8 cellular contexts compared by ENCODE assay signal in the genomic region with DNA sequence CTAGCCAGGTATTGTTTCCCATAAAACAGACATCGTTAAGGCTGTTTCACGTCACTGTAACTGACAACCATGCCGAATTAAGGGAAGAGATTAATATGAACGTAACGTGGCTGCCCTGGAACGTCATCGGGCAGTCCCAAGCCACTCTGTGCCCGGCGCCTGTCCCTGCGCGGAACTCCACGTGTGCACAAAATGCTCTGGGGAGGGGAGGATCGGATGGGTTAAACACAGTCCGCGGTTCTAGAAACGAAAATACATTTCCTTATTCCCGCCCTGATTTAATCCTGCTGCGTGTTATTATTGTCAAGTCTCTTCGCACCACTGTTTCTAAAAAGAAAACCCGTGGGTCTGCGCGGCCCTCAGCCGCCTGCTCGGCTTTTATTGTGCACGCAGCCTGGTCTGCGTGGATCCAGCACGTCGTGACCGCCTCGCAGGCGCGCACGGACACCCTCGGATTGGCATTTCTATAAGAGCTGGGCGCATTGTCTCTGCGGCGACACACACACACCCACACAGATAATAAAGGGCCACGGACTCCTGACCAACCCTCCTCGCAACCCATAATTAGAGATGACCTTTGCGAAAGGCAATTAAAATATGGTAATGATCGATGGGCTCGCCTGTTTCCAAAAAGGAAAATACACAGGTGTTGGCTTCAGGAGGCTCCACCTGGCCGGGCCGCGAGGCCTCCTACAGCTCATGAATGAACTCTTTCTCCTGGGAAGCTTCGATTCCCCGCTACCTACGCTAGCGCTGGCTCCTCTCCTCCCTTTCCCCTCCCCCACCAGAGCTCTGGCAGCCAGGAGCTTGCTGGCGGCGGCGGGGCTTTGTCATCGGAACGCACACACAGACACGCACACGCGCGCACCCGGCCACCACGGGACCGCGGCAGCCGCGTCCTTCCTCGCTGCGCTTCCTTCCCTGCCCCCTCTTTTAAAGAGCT.
DNase-seq lines count a peak whose midpoint lies in the region; ATAC-seq, FAIRE-seq and TF ChIP-seq lines count a peak whose summit lies in the region.

No MANE protein-coding gene starts in this region.

- no peak overlapping the region for H2AFZ ChIP-seq in H1 (ENCODE audit: low read length)

- peak in 1 of 2 experiments; percentile 32; a peak in 1 of 3 replicates for TF ChIP-seq POLR2A in H1 (IDR thresholded peaks at IDR 0.05; ENCODE audit: control extremely low read depth in 1 of 2, low read depth in 2 of 2, low read length in 2 of 2)

- H3K4me2 ChIP-seq in H1 (ENCODE audit: insufficient read depth in 1 of 2, low read depth in 2 of 2, low read length in 2 of 2) = peak overlapping the region; percentile 64 to 84

- no peaks in the 10 kb centered on the region for H4K20me1 ChIP-seq in H1 (replicated peaks in 1 of 2; ENCODE audit: control insufficient read depth in 1 of 2, insufficient read depth in 2 of 2, low read length in 2 of 2)

- TF ChIP-seq RAD21 in H1 (IDR thresholded peaks at IDR 0.05 in 1 of 2, conservative IDR thresholded peaks at IDR 0.05 in 1 of 2; ENCODE audit: low read depth in 2 of 2, low read length in 2 of 2) = peak in 1 of 2 experiments; percentile 21; a peak in 1 of 4 replicates

- CTCF ChIA-PET in Caco-2 (lab: Charles Lee) (no interaction called here), H1 (lab: Charles Lee; ENCODE audit: partially characterized antibody) (interaction anchor here (0.9 to 1.3 kb wide), 2 partner anchors 10 to 15 kb away, joined by 3 to 4 read pairs; no protein-coding TSS in a partner anchor)

- peak overlapping the region; percentile 68; the same call in 1 of the 2 replicates for H2BK12ac ChIP-seq in H1 (ENCODE audit: low read depth, low read length)

- WGBS in H1 (ENCODE audit: extremely low coverage in 1 of 2, insufficient coverage in 1 of 2, insufficient read length in 1 of 2, insufficient replicate concordance in 2 of 2, low coverage in 1 of 2, low lambda C conversion rate in 2 of 2, missing lambda C conversion rate in 1 of 2), 2 experiments = 3% methylated on average over 44 of the region's 66 CpGs; no CpG with 5 or more reads in 1 of the 2 experiments

- no peak for TF ChIP-seq CTCF in Caco-2 (IDR thresholded peaks at IDR 0.05; ENCODE audit: insufficient read depth in 1 of 2, low read depth in 1 of 2, low read length in 1 of 2, severe bottlenecking in 1 of 2, unreplicated experiment in 1 of 2)
- no peak for TF ChIP-seq CTCF in H1 (IDR thresholded peaks at IDR 0.05; ENCODE audit: control extremely low read depth in 1 of 3, insufficient read depth in 1 of 3, low read depth in 1 of 3, low read length in 3 of 3)

- H3K27ac ChIP-seq in H1 (ENCODE audit: low read depth, low read length) = peak overlapping the region; percentile 79; the same call in 1 of the 2 replicates

- peak overlapping the region; percentile 96 for H4K8ac ChIP-seq in H1 (ENCODE audit: extremely low read depth, insufficient read depth, low read length)

- no peak overlapping the region for H2BK15ac ChIP-seq in H1 (ENCODE audit: low read length)

- peak in 1 of 2 experiments; percentile 49; a peak in 1 of 3 replicates for TF ChIP-seq EP300 in H1 (IDR thresholded peaks at IDR 0.05; ENCODE audit: borderline replicate concordance in 1 of 2, low read depth in 2 of 2, low read length in 2 of 2)

- intact Hi-C loops in Caco-2 (cut with micrococcal nuclease; ENCODE audit: unreplicated experiment) = loop anchor here (5.0 kb wide), 2 partner anchors 165 to 360 kb away; no protein-coding TSS in a partner anchor

- peaks cover 4% of the 10 kb centered on the region; the same call in 1 of the 2 replicates for H3K23me2 ChIP-seq in H1 (ENCODE audit: low read depth, low read length)

- DNase-seq in Caco-2 (no peak), NCI-H510A (lab: John Stamatoyannopoulos, UW) (peak; percentile 56), H1 (ENCODE audit: low read depth in 1 of 2, low spot score in 2 of 2) (peak in 1 of 2 experiments; percentile 60), NCI-H226 (no peak), MG63 (no peak), cerebellar nuclear complex (lab: John Stamatoyannopoulos, UW) (no peak)
- DNase-seq in natural killer cell treated with Interleukin-12 subunit alpha and Interleukin-12 subunit beta and Interleukin-15 and Interleukin-18, amount 100 ng/mL, for 72 hours (ENCODE audit: low spot score) = no peak

- H3K4me3 ChIP-seq in Caco-2 (ENCODE audit: low read depth, low read length) (0 out of 2 replicates have a peak overlapping the region, but pooled peaks have one; percentile 4), H1 (ENCODE audit: extremely low read depth in 1 of 4, insufficient read depth in 2 of 4, low read depth in 3 of 4, low read length in 4 of 4) (peak overlapping the region; percentile 17 to 59 (median 34); a peak in 7 of 8 replicates), MG63 (no peak overlapping the region)

- H3K9ac ChIP-seq in H1 (replicated peaks in 1 of 4; ENCODE audit: extremely low read depth in 1 of 4, low read depth in 3 of 4, low read length in 3 of 4) = peak overlapping the region; percentile 45 to 78 (median 70)

- H3K18ac ChIP-seq in H1 (ENCODE audit: extremely low read depth, low read length) = peak overlapping the region; percentile 83

- no peaks in the 10 kb centered on the region; the same call in 1 of the 2 replicates for H3K36me3 ChIP-seq in Caco-2 (ENCODE audit: control insufficient read depth, insufficient read depth, low read length)
- H3K36me3 ChIP-seq in H1 (ENCODE audit: control insufficient read depth in 2 of 4, insufficient read depth in 4 of 4, low read length in 3 of 4) = no peaks in the 10 kb centered on the region
- H3K36me3 ChIP-seq in MG63 = no peaks in the 10 kb centered on the region

- no peak overlapping the region for H3K27ac Mint-ChIP-seq in Caco-2 (ENCODE audit: unreplicated experiment)
- H3K27ac Mint-ChIP-seq in natural killer cell treated with Interleukin-12 subunit alpha and Interleukin-12 subunit beta and Interleukin-15 and Interleukin-18, amount 100 ng/mL, for 72 hours = peak overlapping the region in 1 of 2 donors; percentile 17

- H2BK5ac ChIP-seq in H1 (ENCODE audit: low read depth, low read length) = peak overlapping the region; percentile 95; the same call in 1 of the 2 replicates

- H3K27me3 Mint-ChIP-seq in Caco-2 (ENCODE audit: insufficient read depth, unreplicated experiment) = no peaks in the 10 kb centered on the region
- H3K27me3 Mint-ChIP-seq in natural killer cell treated with Interleukin-12 subunit alpha and Interleukin-12 subunit beta and Interleukin-15 and Interleukin-18, amount 100 ng/mL, for 72 hours = peaks cover 0 to 20% of the 10 kb centered on the region in 2 donors

- H3K23ac ChIP-seq in H1 (ENCODE audit: insufficient read length) = no peak overlapping the region

- peak overlapping the region; percentile 97 for H4K91ac ChIP-seq in H1 (replicated peaks; ENCODE audit: insufficient read length, low read length)

- no peaks in the 10 kb centered on the region for H3K9me3 ChIP-seq in Caco-2
- H3K9me3 ChIP-seq in H1 (ENCODE audit: insufficient read depth in 2 of 2, low read depth in 1 of 2, low read length in 1 of 2) = no peaks in the 10 kb centered on the region
- no peaks in the 10 kb centered on the region for H3K9me3 ChIP-seq in MG63

- peak overlapping the region; percentile 86; the same call in 1 of the 2 replicates for H2AK5ac ChIP-seq in H1 (ENCODE audit: low read depth, low read length)

- peak overlapping the region; percentile 90 for H4K5ac ChIP-seq in H1 (ENCODE audit: insufficient read length, low read depth, low read length)

- FAIRE-seq in H1 (lab: Jason Lieb, UNC) = no peak

- H3K79me1 ChIP-seq in H1 (ENCODE audit: low read depth, low read length) = no peaks in the 10 kb centered on the region

- peak overlapping the region; percentile 32 for H3K4ac ChIP-seq in H1 (replicated peaks; ENCODE audit: insufficient read length, low read depth, low read length)

- no peak overlapping the region for H3K14ac ChIP-seq in H1 (ENCODE audit: insufficient read length)

- no peak overlapping the region for H2BK20ac ChIP-seq in H1 (ENCODE audit: low read length)

- H3K4me3 Mint-ChIP-seq in Caco-2 (ENCODE audit: unreplicated experiment) = peak overlapping the region; percentile 42
- peak overlapping the region; percentile 67 for H3K4me3 Mint-ChIP-seq in natural killer cell treated with Interleukin-12 subunit alpha and Interleukin-12 subunit beta and Interleukin-15 and Interleukin-18, amount 100 ng/mL, for 72 hours

- POLR2A ChIA-PET in Caco-2 (lab: Charles Lee) = no interaction called here
- POLR2A ChIA-PET in H1 (lab: Charles Lee; ENCODE audit: partially characterized antibody) = interaction anchor here (0.8 to 7.0 kb wide), 14 partner anchors 8 to 100 kb away, joined by 3 to 129 read pairs (median 11); a partner anchor contains a TSS

- ATAC-seq in natural killer cell treated with Interleukin-12 subunit alpha and Interleukin-12 subunit beta and Interleukin-15 and Interleukin-18, amount 100 ng/mL, for 72 hours = no peak
- no peak for ATAC-seq in GM19023 (IDR thresholded peaks at IDR 0.05; ENCODE audit: unreplicated experiment)

- peak overlapping the region; percentile 82 for H3K56ac ChIP-seq in H1 (replicated peaks; ENCODE audit: insufficient read length, low read depth, low read length)

- no TSS peak for BruUV-seq in Caco-2 (replicated peaks; lab: Mats Ljungman, UMichigan)

- H3K4me1 ChIP-seq in Caco-2 = peaks cover 4% of the 10 kb centered on the region; the same call in 1 of the 2 replicates
- peaks cover 3 to 30% (median 21%) of the 10 kb centered on the region in 4 experiments for H3K4me1 ChIP-seq in H1 (replicated peaks in 1 of 4; ENCODE audit: control insufficient read depth in 3 of 4, insufficient read depth in 4 of 4, low read length in 3 of 4)

- H3K27me3 ChIP-seq in Caco-2 (replicated peaks; ENCODE audit: control insufficient read depth, insufficient read depth, low read length) (no peaks in the 10 kb centered on the region), H1 (replicated peaks in 1 of 4; ENCODE audit: control insufficient read depth in 3 of 4, extremely low read depth in 1 of 4, insufficient read depth in 3 of 4, low read length in 3 of 4) (peaks cover 0 to 5% (median 0%) of the 10 kb centered on the region in 4 experiments; a peak in 4 of 7 replicates), MG63 (no peaks in the 10 kb centered on the region)

- peaks cover 4% of the 10 kb centered on the region for H3K36me3 Mint-ChIP-seq in Caco-2 (ENCODE audit: insufficient read depth, unreplicated experiment)
- no peaks in the 10 kb centered on the region for H3K36me3 Mint-ChIP-seq in natural killer cell treated with Interleukin-12 subunit alpha and Interleukin-12 subunit beta and Interleukin-15 and Interleukin-18, amount 100 ng/mL, for 72 hours

- peaks cover 0 to 23% of the 10 kb centered on the region in 2 experiments; a peak in 2 of 4 replicates for H3K79me2 ChIP-seq in H1 (ENCODE audit: control insufficient read depth in 1 of 2, insufficient read depth in 2 of 2, low read length in 2 of 2)

- no peaks in the 10 kb centered on the region for H3K9me3 Mint-ChIP-seq in Caco-2 (ENCODE audit: unreplicated experiment)
- no peaks in the 10 kb centered on the region for H3K9me3 Mint-ChIP-seq in natural killer cell treated with Interleukin-12 subunit alpha and Interleukin-12 subunit beta and Interleukin-15 and Interleukin-18, amount 100 ng/mL, for 72 hours

- peak overlapping the region; percentile 83 for H2BK120ac ChIP-seq in H1 (replicated peaks; ENCODE audit: low read depth, low read length)

- no peaks in the 10 kb centered on the region for H3K4me1 Mint-ChIP-seq in Caco-2 (ENCODE audit: low read depth, unreplicated experiment)
- peaks cover 17 to 25% of the 10 kb centered on the region in 2 donors for H3K4me1 Mint-ChIP-seq in natural killer cell treated with Interleukin-12 subunit alpha and Interleukin-12 subunit beta and Interleukin-15 and Interleukin-18, amount 100 ng/mL, for 72 hours (ENCODE audit: low read depth in 2 of 2)
